ENCODE assay signal across 1 cellular context in the genomic region with DNA sequence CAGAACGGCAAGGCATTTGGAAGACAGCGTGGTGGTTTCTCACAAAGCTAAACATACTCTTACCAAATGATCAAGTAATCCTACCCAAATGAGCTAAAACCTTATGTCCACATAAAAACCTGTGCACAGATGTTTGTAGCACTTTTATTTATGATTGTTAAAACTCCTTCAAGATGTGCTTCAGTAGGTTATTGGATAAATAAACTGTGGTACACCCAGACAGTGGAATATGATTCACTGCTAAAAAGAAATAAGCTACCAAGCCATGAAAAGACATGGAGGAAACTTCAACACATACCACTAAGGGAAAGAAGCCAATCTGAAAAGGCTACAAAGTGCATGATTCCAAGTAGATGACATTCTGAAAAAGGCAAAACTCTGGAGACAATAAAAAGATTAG.
TF ChIP-seq lines count a peak whose summit lies in the region.

No MANE protein-coding gene starts in this region.

TF ChIP-seq in SK-N-SH, 30 proteins besides CTCF, POLR2A, EP300 and RAD21 (continued from another document):
- TF ChIP-seq, protein P1, sequence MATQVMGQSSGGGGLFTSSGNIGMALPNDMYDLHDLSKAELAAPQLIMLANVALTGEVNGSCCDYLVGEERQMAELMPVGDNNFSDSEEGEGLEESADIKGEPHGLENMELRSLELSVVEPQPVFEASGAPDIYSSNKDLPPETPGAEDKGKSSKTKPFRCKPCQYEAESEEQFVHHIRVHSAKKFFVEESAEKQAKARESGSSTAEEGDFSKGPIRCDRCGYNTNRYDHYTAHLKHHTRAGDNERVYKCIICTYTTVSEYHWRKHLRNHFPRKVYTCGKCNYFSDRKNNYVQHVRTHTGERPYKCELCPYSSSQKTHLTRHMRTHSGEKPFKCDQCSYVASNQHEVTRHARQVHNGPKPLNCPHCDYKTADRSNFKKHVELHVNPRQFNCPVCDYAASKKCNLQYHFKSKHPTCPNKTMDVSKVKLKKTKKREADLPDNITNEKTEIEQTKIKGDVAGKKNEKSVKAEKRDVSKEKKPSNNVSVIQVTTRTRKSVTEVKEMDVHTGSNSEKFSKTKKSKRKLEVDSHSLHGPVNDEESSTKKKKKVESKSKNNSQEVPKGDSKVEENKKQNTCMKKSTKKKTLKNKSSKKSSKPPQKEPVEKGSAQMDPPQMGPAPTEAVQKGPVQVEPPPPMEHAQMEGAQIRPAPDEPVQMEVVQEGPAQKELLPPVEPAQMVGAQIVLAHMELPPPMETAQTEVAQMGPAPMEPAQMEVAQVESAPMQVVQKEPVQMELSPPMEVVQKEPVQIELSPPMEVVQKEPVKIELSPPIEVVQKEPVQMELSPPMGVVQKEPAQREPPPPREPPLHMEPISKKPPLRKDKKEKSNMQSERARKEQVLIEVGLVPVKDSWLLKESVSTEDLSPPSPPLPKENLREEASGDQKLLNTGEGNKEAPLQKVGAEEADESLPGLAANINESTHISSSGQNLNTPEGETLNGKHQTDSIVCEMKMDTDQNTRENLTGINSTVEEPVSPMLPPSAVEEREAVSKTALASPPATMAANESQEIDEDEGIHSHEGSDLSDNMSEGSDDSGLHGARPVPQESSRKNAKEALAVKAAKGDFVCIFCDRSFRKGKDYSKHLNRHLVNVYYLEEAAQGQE (IDR thresholded peaks at IDR 0.05; ENCODE audit: low read depth, low read length) = no peak
- TF ChIP-seq NFIC (IDR thresholded peaks at IDR 0.05; ENCODE audit: borderline replicate concordance) (no peak), CHD2 (IDR thresholded peaks at IDR 0.05; ENCODE audit: low read length, partially characterized antibody) (no peak), YY1 (IDR thresholded peaks at IDR 0.05; ENCODE audit: low read depth) (no peak), NRF1 (IDR thresholded peaks at IDR 0.05; ENCODE audit: low read depth, low read length) (no peak), FOSL2 (IDR thresholded peaks at IDR 0.05; ENCODE audit: borderline replicate concordance, low read depth) (no peak), GABPA (IDR thresholded peaks at IDR 0.05; ENCODE audit: low read depth) (no peak)
- TF ChIP-seq, protein P2, sequence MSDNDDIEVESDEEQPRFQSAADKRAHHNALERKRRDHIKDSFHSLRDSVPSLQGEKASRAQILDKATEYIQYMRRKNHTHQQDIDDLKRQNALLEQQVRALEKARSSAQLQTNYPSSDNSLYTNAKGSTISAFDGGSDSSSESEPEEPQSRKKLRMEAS (IDR thresholded peaks at IDR 0.05; ENCODE audit: low read depth) = no peak
- TF ChIP-seq, protein P3, sequence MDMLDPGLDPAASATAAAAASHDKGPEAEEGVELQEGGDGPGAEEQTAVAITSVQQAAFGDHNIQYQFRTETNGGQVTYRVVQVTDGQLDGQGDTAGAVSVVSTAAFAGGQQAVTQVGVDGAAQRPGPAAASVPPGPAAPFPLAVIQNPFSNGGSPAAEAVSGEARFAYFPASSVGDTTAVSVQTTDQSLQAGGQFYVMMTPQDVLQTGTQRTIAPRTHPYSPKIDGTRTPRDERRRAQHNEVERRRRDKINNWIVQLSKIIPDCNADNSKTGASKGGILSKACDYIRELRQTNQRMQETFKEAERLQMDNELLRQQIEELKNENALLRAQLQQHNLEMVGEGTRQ (IDR thresholded peaks at IDR 0.05; ENCODE audit: borderline replicate concordance, low read depth, low read length) = no peak
